19 cellular contexts compared by ENCODE assay signal in the genomic region with DNA sequence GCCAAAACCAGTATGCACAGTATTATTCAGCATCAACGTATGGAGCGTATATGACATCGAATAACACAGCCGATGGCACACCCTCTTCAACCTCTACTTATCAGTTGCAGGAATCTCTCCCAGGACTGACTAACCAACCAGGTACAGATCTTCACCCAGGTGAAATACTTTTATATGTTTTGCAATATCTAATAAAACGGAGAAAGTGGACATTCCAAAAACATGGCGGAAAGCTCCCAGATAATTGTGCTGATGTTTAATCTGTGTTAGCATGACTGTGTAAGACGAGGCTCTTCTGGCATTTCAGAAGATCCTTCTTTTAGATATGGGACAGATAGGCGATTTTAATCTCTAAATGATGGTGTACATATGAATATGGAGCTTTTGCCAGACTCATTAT.
A peak's percentile ranks its signal among the peaks of the same experiment; 100 is the strongest.
DNase-seq lines count a peak whose midpoint lies in the region; ATAC-seq and TF ChIP-seq lines count a peak whose summit lies in the region.
"Had no signal": no experiment of that assay in that cellular context is flagged by ENCODE, and none has a peak within 500 bp of the region (broad histone marks: within the 10 kb centered on the region; RNA-seq: fewer than 3 reads in every experiment).

No MANE protein-coding gene starts in this region.

- no peak for TF ChIP-seq POLR2A in IMR-90 (IDR thresholded peaks at IDR 0.05; ENCODE audit: low read depth, low read length)

- H3K9me3 Mint-ChIP-seq in endodermal cell: peaks cover 9% of the 10 kb centered on the region
- H3K9me3 Mint-ChIP-seq in mesothelial cell of epicardium: peaks cover 16% of the 10 kb centered on the region
- H3K9me3 Mint-ChIP-seq: CD4-positive, alpha-beta T cell; CD8-positive, alpha-beta T cell had no signal

- no peak for TF ChIP-seq RAD21 in IMR-90 (IDR thresholded peaks at IDR 0.05; ENCODE audit: low read length)

- no peak for ATAC-seq in IMR-90 (ENCODE audit: low read depth)
- ATAC-seq: A549; CD8-positive, alpha-beta T cell; GM12878 had no signal

- no peak overlapping the region for H4K5ac ChIP-seq in IMR-90 (ENCODE audit: low read depth, low read length)

- H3K27me3 ChIP-seq in IMR-90 (ENCODE audit: control insufficient read depth, insufficient read depth, low read length): no peaks in the 10 kb centered on the region
- H3K27me3 ChIP-seq in endodermal cell (ENCODE audit: control insufficient read depth, insufficient read depth, low read length, poor library complexity, severe bottlenecking): no peaks in the 10 kb centered on the region
- peaks cover 17% of the 10 kb centered on the region for H3K27me3 ChIP-seq in smooth muscle cell (ENCODE audit: low read depth)
- H3K27me3 ChIP-seq: BLaER1 treated with 17β-estradiol and CSF1 and Interleukin-3, amounts not matched to agents 10 nM and 100 nM had no signal

- peak overlapping the region; percentile 35; the same call in 2 of the 3 replicates for H2BK15ac ChIP-seq in IMR-90 (ENCODE audit: low read depth, low read length)

- intact Hi-C loops in IMR-90 (cut with micrococcal nuclease): no loop called here

- no peak overlapping the region for H2AK5ac ChIP-seq in IMR-90 (ENCODE audit: low read depth, low read length)

- peaks cover 7% of the 10 kb centered on the region; the same call in 1 of the 2 replicates for H3K36me3 ChIP-seq in IMR-90 (ENCODE audit: control insufficient read depth, insufficient read depth, low read length)
- H3K36me3 ChIP-seq in endodermal cell (ENCODE audit: control insufficient read depth, insufficient read depth, low read length): no peaks in the 10 kb centered on the region
- no peaks in the 10 kb centered on the region for H3K36me3 ChIP-seq in smooth muscle cell (ENCODE audit: low read depth)

- no peak overlapping the region for H2AK9ac ChIP-seq in IMR-90 (replicated peaks; ENCODE audit: low read depth, low read length, poor library complexity)

- H2BK5ac ChIP-seq in IMR-90 (ENCODE audit: low read depth, low read length, poor library complexity, severe bottlenecking): no peak overlapping the region

- H2BK120ac ChIP-seq in IMR-90 (ENCODE audit: low read depth, low read length): no peak overlapping the region

- peaks cover 6% of the 10 kb centered on the region for H3K4me1 ChIP-seq in IMR-90 (ENCODE audit: control insufficient read depth, insufficient read depth, low read length)
- H3K4me1 ChIP-seq in endodermal cell (ENCODE audit: control insufficient read depth, insufficient read depth, low read length): peaks cover 4% of the 10 kb centered on the region
- H3K4me1 ChIP-seq in smooth muscle cell (ENCODE audit: low read depth): peaks cover 12% of the 10 kb centered on the region
- H3K4me1 ChIP-seq: BLaER1 treated with 17β-estradiol and CSF1 and Interleukin-3, amounts not matched to agents 10 nM and 100 nM; Caco-2 had no signal

- no peak for DNase-seq in IMR-90
- DNase-seq in endodermal cell: no peak
- no peak for DNase-seq in mesothelial cell of epicardium (ENCODE audit: low spot score in 2 of 2, unreplicated experiment in 2 of 2)
- DNase-seq in smooth muscle cell (lab: John Stamatoyannopoulos, UW; ENCODE audit: unreplicated experiment): no peak
- DNase-seq in GM03348 (ENCODE audit: low spot score): no peak
- no peak for DNase-seq in MV-4-11 (lab: John Stamatoyannopoulos, UW)
- DNase-seq: AML-193; Caco-2; Calu3; CD4-positive, alpha-beta T cell; CD8-positive, alpha-beta T cell; DMS79 treated with DMSO at 0.1 percent for 48 hours; GF-D8 had no signal

- H3K23ac ChIP-seq in IMR-90 (ENCODE audit: low read depth, low read length): no peak overlapping the region

- WGBS in IMR-90 (ENCODE audit: extremely low coverage in 2 of 2, insufficient read length in 1 of 2), 2 experiments: 100% methylated on average over 5 of the region's 8 CpGs; no CpG with 5 or more reads in 1 of the 2 experiments
- 94 to 95% methylated on average over 6 to 8 of the region's 8 CpGs for whole genome bisulfite sequencing in endodermal cell (ENCODE audit: insufficient coverage in 1 of 2, insufficient read length in 1 of 2), 2 experiments
- WGBS in smooth muscle cell (ENCODE audit: low lambda C conversion rate): 91% methylated on average over 8 of the region's 8 CpGs

- no peak overlapping the region for H3K18ac ChIP-seq in IMR-90 (ENCODE audit: low read depth, low read length)

- H2AFZ ChIP-seq in IMR-90 (replicated peaks; ENCODE audit: low read length, poor library complexity) (no peak overlapping the region), smooth muscle cell (ENCODE audit: low read depth) (no peak overlapping the region)

- H3K9ac ChIP-seq in IMR-90 (ENCODE audit: low read depth, low read length) (no peak overlapping the region), endodermal cell (ENCODE audit: extremely low read depth, low read length, poor library complexity, severe bottlenecking) (no peak overlapping the region), smooth muscle cell (ENCODE audit: low read depth) (no peak overlapping the region)
- H3K9ac ChIP-seq: BLaER1 treated with 17β-estradiol and CSF1 and Interleukin-3, amounts not matched to agents 10 nM and 100 nM had no signal

- in situ Hi-C loops in IMR-90 (cut with MboI; ENCODE audit: low sequenced_read_pairs): no loop called here

- no peaks in the 10 kb centered on the region for H3K79me2 ChIP-seq in smooth muscle cell (ENCODE audit: low read depth)

- H3K4ac ChIP-seq in IMR-90 (ENCODE audit: low read depth, low read length): no peak overlapping the region

- H3K9me3 ChIP-seq in IMR-90 (ENCODE audit: control insufficient read depth, insufficient read depth, low read length): no peaks in the 10 kb centered on the region
- H3K9me3 ChIP-seq in endodermal cell (ENCODE audit: control insufficient read depth, low read length): peaks cover 11% of the 10 kb centered on the region
- H3K9me3 ChIP-seq in smooth muscle cell (replicated peaks; ENCODE audit: low read depth): no peaks in the 10 kb centered on the region
- H3K9me3 ChIP-seq: A549, Caco-2 had no signal

- H4K20me1 ChIP-seq in IMR-90 (ENCODE audit: insufficient read depth, low read length) (no peaks in the 10 kb centered on the region), smooth muscle cell (ENCODE audit: low read depth) (no peaks in the 10 kb centered on the region)
- H4K20me1 ChIP-seq: BLaER1 treated with 17β-estradiol and CSF1 and Interleukin-3, amounts not matched to agents 10 nM and 100 nM had no signal

- no peak overlapping the region for H4K91ac ChIP-seq in IMR-90 (ENCODE audit: insufficient read depth, low read depth, low read length)

- H3F3A ChIP-seq in smooth muscle cell (ENCODE audit: low read depth): no peaks in the 10 kb centered on the region

- H4K8ac ChIP-seq in IMR-90 (ENCODE audit: low read depth in 2 of 2, low read length in 2 of 2): no peak overlapping the region

- H3K56ac ChIP-seq in IMR-90 (ENCODE audit: extremely low read depth, insufficient read depth, low read length): no peak overlapping the region

- H3K36me3 Mint-ChIP-seq in endodermal cell (ENCODE audit: low read depth) (peaks cover 3% of the 10 kb centered on the region), mesothelial cell of epicardium (peaks cover 15% of the 10 kb centered on the region)
- H3K36me3 Mint-ChIP-seq: CD8-positive, alpha-beta T cell had no signal

- BruUV-seq in IMR-90 (replicated peaks; lab: Mats Ljungman, UMichigan): no TSS peak

- no peaks in the 10 kb centered on the region; the same call in 1 of the 2 replicates for H3K9me1 ChIP-seq in IMR-90 (ENCODE audit: insufficient read depth, low read length)

- 0 out of 2 replicates have a peak overlapping the region, but pooled peaks have one; percentile 45 for H2BK20ac ChIP-seq in IMR-90 (ENCODE audit: low read depth, low read length)

- CTCF ChIA-PET in IMR-90 (lab: Yijun Ruan, JAX): no interaction called here

- H3K4me1 Mint-ChIP-seq in endodermal cell (peaks cover 27% of the 10 kb centered on the region), mesothelial cell of epicardium (peaks cover 24% of the 10 kb centered on the region)
- H3K4me1 Mint-ChIP-seq: B cell had no signal

- H3K27ac ChIP-seq in IMR-90 (ENCODE audit: insufficient read depth, low read length) (no peak overlapping the region), endodermal cell (ENCODE audit: low read depth, low read length) (no peak overlapping the region), smooth muscle cell (ENCODE audit: low read depth) (no peak overlapping the region)
- H3K27ac ChIP-seq: 22Rv1; BLaER1 treated with 17β-estradiol and CSF1 and Interleukin-3, amounts not matched to agents 10 nM and 100 nM; C4-2B had no signal

- TF ChIP-seq CTCF in IMR-90 (conservative IDR thresholded peaks at IDR 0.05; ENCODE audit: low read depth, low read length): no peak
- TF ChIP-seq CTCF in endodermal cell (conservative IDR thresholded peaks at IDR 0.05): no peak
- no peak for TF ChIP-seq CTCF in mesothelial cell of epicardium (IDR thresholded peaks at IDR 0.05; ENCODE audit: unreplicated experiment)
- TF ChIP-seq CTCF in smooth muscle cell (IDR thresholded peaks at IDR 0.05; ENCODE audit: borderline replicate concordance, insufficient read depth, poor library complexity, severe bottlenecking): no peak

- H3K4me3 ChIP-seq in IMR-90 (ENCODE audit: insufficient read depth, low read depth, low read length) (no peak overlapping the region), endodermal cell (ENCODE audit: low read length) (peak overlapping the region; percentile 27), smooth muscle cell (no peak overlapping the region)
- H3K4me3 ChIP-seq: A549; BLaER1 treated with 17β-estradiol and CSF1 and Interleukin-3, amounts not matched to agents 10 nM and 100 nM; GM12878 had no signal

- H3K4me3 Mint-ChIP-seq in endodermal cell: no peak overlapping the region
- H3K4me3 Mint-ChIP-seq in mesothelial cell of epicardium: no peak overlapping the region
- H3K4me3 Mint-ChIP-seq: B cell; CD4-positive, alpha-beta T cell; CD8-positive, alpha-beta T cell had no signal

- dilution Hi-C loops in IMR-90 (cut with HindIII; ENCODE audit: low sequenced_read_pairs, unreplicated experiment): no loop called here

- H3K4me2 ChIP-seq in IMR-90 (ENCODE audit: low read depth, low read length): no peak overlapping the region
- no peak overlapping the region for H3K4me2 ChIP-seq in smooth muscle cell
- H3K4me2 ChIP-seq: A549; BLaER1 treated with 17β-estradiol and CSF1 and Interleukin-3, amounts not matched to agents 10 nM and 100 nM had no signal

- H3K79me1 ChIP-seq in IMR-90 (ENCODE audit: low read depth in 1 of 2, low read length in 2 of 2): no peaks in the 10 kb centered on the region

- no peaks in the 10 kb centered on the region for H3K27me3 Mint-ChIP-seq in endodermal cell (ENCODE audit: insufficient read depth)
- H3K27me3 Mint-ChIP-seq in mesothelial cell of epicardium (ENCODE audit: low read depth): no peaks in the 10 kb centered on the region
- H3K27me3 Mint-ChIP-seq: B cell; CD4-positive, alpha-beta T cell had no signal

- H3K27ac Mint-ChIP-seq in endodermal cell (no peak overlapping the region), mesothelial cell of epicardium (peak overlapping the region; percentile 43)
- H3K27ac Mint-ChIP-seq: B cell; CD4-positive, alpha-beta T cell; CD8-positive, alpha-beta T cell had no signal

- H3K14ac ChIP-seq in IMR-90 (replicated peaks; ENCODE audit: low read depth, low read length): no peak overlapping the region

- POLR2A ChIA-PET in IMR-90 (lab: Charles Lee; ENCODE audit: unreplicated experiment): no interaction called here
